Comparison of ENCODE assay signal across 9 cellular contexts in genomic region chr4:137124278-137124932, GRCh38.
DNase-seq lines count a peak whose midpoint lies in the region; ATAC-seq and TF ChIP-seq lines count a peak whose summit lies in the region.
"Had no signal": no experiment of that assay in that cellular context is flagged by ENCODE, and none has a peak within 500 bp of the region (broad histone marks: within the 10 kb centered on the region; RNA-seq: fewer than 3 reads in every experiment).

No MANE protein-coding gene starts in this region.

- CTCF ChIA-PET in activated naive CD4-positive, alpha-beta T cell treated with anti-CD3 and anti-CD28 coated beads, Interleukin-2, amount 10 ng/mL, durations not matched to agents 7 days and 5 days (lab: Charles Lee), result interaction anchor here (1.2 kb wide), 1 partner anchor 798 kb away, joined by 3 read pairs; no protein-coding TSS in a partner anchor

- no peak overlapping the region for H3K18ac ChIP-seq in trophoblast cell (ENCODE audit: low read length)

- no peak overlapping the region for H3K23ac ChIP-seq in trophoblast cell (ENCODE audit: low read length)

- H3K4me1 ChIP-seq in trophoblast cell (ENCODE audit: control insufficient read depth in 1 of 2, insufficient read depth in 2 of 2, low read length in 2 of 2), result no peaks in the 10 kb centered on the region

- no peak overlapping the region for H3K14ac ChIP-seq in trophoblast cell (ENCODE audit: low read length)

- no peak overlapping the region for H2BK120ac ChIP-seq in trophoblast cell (ENCODE audit: insufficient read depth, low read length, poor library complexity)

- in situ Hi-C loops in SK-MEL-5 (cut with HindIII; ENCODE audit: low pct_unique_long_range_greater_than_20kb, low sequenced_read_pairs), result no loop called here

- no peaks in the 10 kb centered on the region for H3K4me1 Mint-ChIP-seq in activated naive CD4-positive, alpha-beta T cell treated with anti-CD3 and anti-CD28 coated beads, Interleukin-2, amount 10 ng/mL, durations not matched to agents 7 days and 5 days

- no peaks in the 10 kb centered on the region for H3K79me1 ChIP-seq in trophoblast cell (ENCODE audit: low read length)

- H3K27ac Mint-ChIP-seq in activated naive CD4-positive, alpha-beta T cell treated with anti-CD3 and anti-CD28 coated beads, Interleukin-2, amount 10 ng/mL, durations not matched to agents 7 days and 5 days, result no peak overlapping the region
- H3K27ac Mint-ChIP-seq: activated naive CD4-positive, alpha-beta T cell treated with anti-CD3 and anti-CD28 coated beads, Interleukin-2, amount 50 U/mL, for 72 hours had no signal

- H3K27ac ChIP-seq in trophoblast cell (ENCODE audit: low read depth, low read length), result no peak overlapping the region

- no peaks in the 10 kb centered on the region for H3K9me3 ChIP-seq in trophoblast cell (ENCODE audit: insufficient read depth, low read depth, low read length)

- no peak overlapping the region for H4K12ac ChIP-seq in trophoblast cell (ENCODE audit: low read depth, low read length)

- peak; percentile 60 for TF ChIP-seq CTCF in GM12872 (IDR thresholded peaks at IDR 0.05; ENCODE audit: insufficient read depth, low read depth, low read length)
- TF ChIP-seq CTCF in fibroblast of villous mesenchyme (IDR thresholded peaks at IDR 0.05; ENCODE audit: insufficient read depth, low read depth, low read length), result peak; percentile 75

- no peaks in the 10 kb centered on the region for H3K36me3 Mint-ChIP-seq in activated naive CD4-positive, alpha-beta T cell treated with anti-CD3 and anti-CD28 coated beads, Interleukin-2, amount 10 ng/mL, durations not matched to agents 7 days and 5 days
- H3K36me3 Mint-ChIP-seq: activated naive CD4-positive, alpha-beta T cell treated with anti-CD3 and anti-CD28 coated beads, Interleukin-2, amount 50 U/mL, for 72 hours had no signal

- H3K4me3 ChIP-seq in fibroblast of villous mesenchyme (ENCODE audit: low read depth, low read length) (peak overlapping the region; percentile 59), trophoblast cell (ENCODE audit: low read depth, low read length) (no peak overlapping the region)

- H2BK12ac ChIP-seq in trophoblast cell (ENCODE audit: low read length), result no peak overlapping the region

- no peaks in the 10 kb centered on the region for H3K27me3 Mint-ChIP-seq in activated naive CD4-positive, alpha-beta T cell treated with anti-CD3 and anti-CD28 coated beads, Interleukin-2, amount 10 ng/mL, durations not matched to agents 7 days and 5 days

- WGBS in trophoblast cell (ENCODE audit: extremely low coverage, insufficient coverage, insufficient read length), result no CpG with 5 or more reads among the region's 5 CpGs

- H4K8ac ChIP-seq in trophoblast cell (ENCODE audit: low read depth, low read length), result no peak overlapping the region

- no peak overlapping the region for H2AFZ ChIP-seq in trophoblast cell (ENCODE audit: insufficient read depth, low read length, poor library complexity)

- H3K36me3 ChIP-seq in trophoblast cell (ENCODE audit: control insufficient read depth in 1 of 2, insufficient read depth in 2 of 2, low read length in 2 of 2), result no peaks in the 10 kb centered on the region

- peak; percentile 54 for DNase-seq in NAMALWA (ENCODE audit: low spot score)
- peak; percentile 74 for DNase-seq in SK-MEL-5 (ENCODE audit: low read depth, low spot score)
- DNase-seq in fibroblast of villous mesenchyme (ENCODE audit: low read depth), result peak; percentile 80
- DNase-seq in trophoblast cell, result peak; percentile 6 to 62
- DNase-seq in activated naive CD4-positive, alpha-beta T cell treated with anti-CD3 and anti-CD28 coated beads, Interleukin-2, amount 10 ng/mL, durations not matched to agents 7 days and 5 days, result no peak
- no peak for DNase-seq in 8988T

- H2BK5ac ChIP-seq in trophoblast cell (ENCODE audit: low read depth, low read length, poor library complexity), result no peak overlapping the region

- no peak overlapping the region for H3K4me2 ChIP-seq in trophoblast cell (ENCODE audit: low read length)

- H3K9me3 Mint-ChIP-seq in activated naive CD4-positive, alpha-beta T cell treated with anti-CD3 and anti-CD28 coated beads, Interleukin-2, amount 10 ng/mL, durations not matched to agents 7 days and 5 days, result no peaks in the 10 kb centered on the region

- H3K27me3 ChIP-seq in trophoblast cell (ENCODE audit: insufficient read depth, low read length), result no peaks in the 10 kb centered on the region

- H3K4ac ChIP-seq in trophoblast cell (ENCODE audit: low read depth, low read length), result no peak overlapping the region

- H3K4me3 Mint-ChIP-seq in activated naive CD4-positive, alpha-beta T cell treated with anti-CD3 and anti-CD28 coated beads, Interleukin-2, amount 10 ng/mL, durations not matched to agents 7 days and 5 days, result no peak overlapping the region

- ATAC-seq in HG02610 (IDR thresholded peaks at IDR 0.05; ENCODE audit: unreplicated experiment), result peak; percentile 92

- no peak overlapping the region for H3K9ac ChIP-seq in trophoblast cell (ENCODE audit: low read length)

- H3K79me2 ChIP-seq in trophoblast cell (ENCODE audit: control insufficient read depth, insufficient read depth, low read length, poor library complexity), result no peaks in the 10 kb centered on the region

- no peak overlapping the region for H4K91ac ChIP-seq in trophoblast cell (ENCODE audit: low read depth, low read length)

- H2AK5ac ChIP-seq in trophoblast cell (ENCODE audit: low read length), result no peak overlapping the region

Comparison
In these comparisons a context has a peak if more than half of its experiments do, and no peak if none do; other contexts are left out.
1. DNase-seq: peak in NAMALWA (single experiment), SK-MEL-5 (single experiment), fibroblast of villous mesenchyme (single experiment) and trophoblast cell (2 of 2); none in activated naive CD4-positive, alpha-beta T cell treated with anti-CD3 and anti-CD28 coated beads, Interleukin-2, amount 10 ng/mL, durations not matched to agents 7 days and 5 days (single experiment) and 8988T (single experiment).